ENCODE assay signal across 25 cellular contexts in genomic region chr9:109990541-109990940, GRCh38.
DNase-seq lines count a peak whose midpoint lies in the region; ATAC-seq and TF ChIP-seq lines count a peak whose summit lies in the region.
"Had no signal": no experiment of that assay in that cellular context is flagged by ENCODE, and none has a peak within 500 bp of the region (broad histone marks: within the 10 kb centered on the region; RNA-seq: fewer than 3 reads in every experiment).

No MANE protein-coding gene starts in this region.

- no peaks in the 10 kb centered on the region for H3K27me3 Mint-ChIP-seq in stimulated activated memory B cell treated with anti-CD40 and anti-IgM and Interleukin-4, amounts not matched to agents 10 μg/mL and 1 μg/mL and 100 μg/mL, for 72 hours
- H3K27me3 Mint-ChIP-seq: CD4-positive, alpha-beta memory T cell had no signal

- H3K36me3 ChIP-seq in GM23248 (ENCODE audit: low read depth) (no peaks in the 10 kb centered on the region), testis (ENCODE audit: low read depth, missing control alignments) (no peaks in the 10 kb centered on the region)

- peak overlapping the region; percentile 26 for H3K27ac ChIP-seq in GM23248
- H3K27ac ChIP-seq in testis = no peak overlapping the region
- H3K27ac ChIP-seq: A549, SJCRH30 had no signal

- H4K20me1 ChIP-seq in GM23248 (ENCODE audit: insufficient read depth) = no peaks in the 10 kb centered on the region

- peaks cover 11% of the 10 kb centered on the region; the same call in 1 of the 2 replicates for H3K79me2 ChIP-seq in GM23248 (ENCODE audit: insufficient read depth)

- peaks cover 16% of the 10 kb centered on the region for H3K9me3 Mint-ChIP-seq in stimulated activated memory B cell treated with anti-CD40 and anti-IgM and Interleukin-4, amounts not matched to agents 10 μg/mL and 1 μg/mL and 100 μg/mL, for 72 hours

- no peak for TF ChIP-seq CTCF in astrocyte of the spinal cord (IDR thresholded peaks at IDR 0.05; ENCODE audit: low read depth, low read length)
- no peak for TF ChIP-seq CTCF in testis (IDR thresholded peaks at IDR 0.05)

- no peak overlapping the region for H2AFZ ChIP-seq in GM23248

- no peak overlapping the region for H3K4me3 Mint-ChIP-seq in stimulated activated memory B cell treated with anti-CD40 and anti-IgM and Interleukin-4, amounts not matched to agents 10 μg/mL and 1 μg/mL and 100 μg/mL, for 72 hours
- H3K4me3 Mint-ChIP-seq: CD4-positive, alpha-beta memory T cell had no signal

- peaks cover 38% of the 10 kb centered on the region for H3F3A ChIP-seq in GM23248 (ENCODE audit: insufficient read depth)

- ATAC-seq in stimulated activated memory B cell treated with anti-CD40 and anti-IgM and Interleukin-4, amounts not matched to agents 10 μg/mL and 1 μg/mL and 100 μg/mL, for 72 hours = no peak
- ATAC-seq: A549, HCT116, K562, SK-N-SH treated with all-trans-retinoic acid at 6 μM for 48 hours had no signal

- TF ChIP-seq POLR2A in testis (IDR thresholded peaks at IDR 0.05) = no peak

- H3K9me3 ChIP-seq in GM23248 (ENCODE audit: low read depth) (no peaks in the 10 kb centered on the region), testis (no peaks in the 10 kb centered on the region)

- DNase-seq in GM23248 = peak; percentile 38
- peak; percentile 50 for DNase-seq in astrocyte of the spinal cord (ENCODE audit: low read depth, low spot score)
- peak; percentile 74 for DNase-seq in fibroblast of peridontal ligament (ENCODE audit: extremely low read depth)
- DNase-seq in mucosa of gallbladder (ENCODE audit: low spot score) = no peak
- DNase-seq in testis = no peak
- DNase-seq in epidermal melanocyte (ENCODE audit: insufficient read length, low spot score) = no peak
- DNase-seq: C1 segment of cervical spinal cord; CD4-positive, alpha-beta memory T cell; COR-L47; DMS53; Kasumi-1; NCI-H1092 treated with DMSO at 0.1 percent for 48 hours; NCI-H1436; NCI-H187; NCI-H2081 treated with DMSO at 0.1 percent for 48 hours; NCI-H2171; NCI-H345; NCI-H524; NCI-H748 treated with DMSO at 0.1 percent for 48 hours; SJCRH30 had no signal

- H3K4me1 ChIP-seq in GM23248 (ENCODE audit: insufficient read depth) (peaks cover 50% of the 10 kb centered on the region), testis (no peaks in the 10 kb centered on the region)
- H3K4me1 ChIP-seq: SJCRH30 had no signal

- peak overlapping the region; percentile 40 for H3K27ac Mint-ChIP-seq in stimulated activated memory B cell treated with anti-CD40 and anti-IgM and Interleukin-4, amounts not matched to agents 10 μg/mL and 1 μg/mL and 100 μg/mL, for 72 hours

- H3K36me3 Mint-ChIP-seq in stimulated activated memory B cell treated with anti-CD40 and anti-IgM and Interleukin-4, amounts not matched to agents 10 μg/mL and 1 μg/mL and 100 μg/mL, for 72 hours = peaks cover 28% of the 10 kb centered on the region
- H3K36me3 Mint-ChIP-seq: CD4-positive, alpha-beta memory T cell had no signal

- H3K9me2 ChIP-seq in GM23248 (ENCODE audit: insufficient read depth) = no peaks in the 10 kb centered on the region

- intact Hi-C loops in testis (cut with DNase I; ENCODE audit: low total_unique reads) = no loop called here

- no peak overlapping the region for H3K4me3 ChIP-seq in GM23248
- H3K4me3 ChIP-seq in astrocyte of the spinal cord (ENCODE audit: low read depth, low read length) = no peak overlapping the region
- no peak overlapping the region for H3K4me3 ChIP-seq in testis
- H3K4me3 ChIP-seq: A549, K562, SJCRH30 had no signal

- WGBS in GM23248 (ENCODE audit: low coverage in 1 of 2, low lambda C conversion rate in 2 of 2, missing lambda C conversion rate in 2 of 2), 2 experiments = 74 to 77% methylated on average over 4 of the region's 4 CpGs
- WGBS in testis, 2 donors = 80 to 87% methylated on average over 4 of the region's 4 CpGs

- H3K27me3 ChIP-seq in GM23248 (replicated peaks; ENCODE audit: insufficient read depth) (no peaks in the 10 kb centered on the region), testis (no peaks in the 10 kb centered on the region)
- H3K27me3 ChIP-seq: SJCRH30 had no signal

- no peak overlapping the region for H3K9ac ChIP-seq in GM23248

- in situ Hi-C loops in GM23248 (cut with MboI) = no loop called here
- in situ Hi-C loops in astrocyte of the spinal cord (cut with HindIII; ENCODE audit: low sequenced_read_pairs) = no loop called here

- H3K4me2 ChIP-seq in GM23248 (ENCODE audit: unreplicated experiment) = peak overlapping the region; percentile 3
- H3K4me2 ChIP-seq: A549 had no signal

- H3K4me1 Mint-ChIP-seq in stimulated activated memory B cell treated with anti-CD40 and anti-IgM and Interleukin-4, amounts not matched to agents 10 μg/mL and 1 μg/mL and 100 μg/mL, for 72 hours = peaks cover 16% of the 10 kb centered on the region
- H3K4me1 Mint-ChIP-seq: CD4-positive, alpha-beta memory T cell had no signal

Comparison
In these comparisons a context has a peak if more than half of its experiments do, and no peak if none do; other contexts are left out.
1. DNase-seq: peak in GM23248 (single experiment), astrocyte of the spinal cord (single experiment) and fibroblast of peridontal ligament (single experiment); none in mucosa of gallbladder (single experiment), testis (single experiment) and epidermal melanocyte (single experiment).